In the genomic region with DNA sequence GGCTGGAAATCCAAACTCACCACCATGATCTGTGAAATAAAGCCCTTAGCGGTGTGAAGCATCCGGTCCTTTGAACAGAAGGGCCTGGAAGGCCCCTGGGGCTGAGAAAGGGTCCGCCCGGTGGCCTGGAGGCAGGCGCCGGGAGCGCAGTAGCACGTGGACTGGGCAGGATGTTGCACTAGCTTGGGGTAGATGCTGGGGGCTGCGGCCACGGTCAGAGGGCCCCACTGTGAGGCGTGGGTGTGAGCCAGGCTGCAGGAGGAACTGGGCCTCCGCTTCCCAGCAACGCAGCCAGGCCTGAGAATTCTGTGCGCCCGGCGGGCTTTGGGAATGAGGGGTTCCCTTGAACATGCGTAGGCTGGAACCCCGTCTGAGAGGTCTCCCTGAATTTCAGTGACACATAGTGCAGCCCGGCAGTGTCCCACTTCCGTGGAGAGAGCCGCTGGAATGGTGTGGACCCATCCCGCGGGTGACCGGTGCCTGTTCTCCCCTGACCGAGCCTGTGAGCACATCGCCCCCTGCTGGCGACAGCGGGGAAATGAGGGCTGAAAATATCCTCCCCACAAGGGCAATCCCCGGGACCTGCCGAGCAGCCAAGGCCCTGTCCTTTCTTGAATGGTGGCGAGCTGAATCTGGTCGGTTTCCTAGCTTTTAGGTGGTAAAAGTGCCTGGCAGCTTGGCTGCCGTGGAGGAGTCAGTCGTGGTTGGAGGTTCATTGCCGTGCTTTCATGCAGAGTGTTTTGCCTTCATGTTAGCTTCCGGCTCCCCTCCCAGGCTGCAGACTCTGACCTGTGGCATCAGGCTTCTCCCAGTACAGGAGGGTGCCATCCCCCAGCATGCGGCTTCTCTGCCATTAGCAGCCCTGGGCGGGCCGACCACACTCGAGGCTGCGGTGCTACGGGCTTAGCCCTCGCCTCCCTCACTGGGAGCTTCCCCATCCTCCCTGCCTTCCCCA, we compare ENCODE assay signal across 1 cellular context.
A peak's percentile ranks its signal among the peaks of the same experiment; 100 is the strongest.
TF ChIP-seq lines count a peak whose summit lies in the region.

No MANE protein-coding gene starts in this region.

TF ChIP-seq in K562, 482 proteins besides CTCF, POLR2A, EP300 and RAD21:
- TF ChIP-seq CTBP1 (IDR thresholded peaks at IDR 0.05; ENCODE audit: borderline replicate concordance): 0 out of 2 replicates have a peak, but pooled peaks have one; percentile 18
- TF ChIP-seq TBP (optimal IDR thresholded peaks at IDR 0.05; ENCODE audit: low read depth, low read length): peak; percentile 4
- no peak for TF ChIP-seq ETS2 (tag; IDR thresholded peaks at IDR 0.05; ENCODE audit: borderline replicate concordance, poor library complexity, severe bottlenecking)
- peak; percentile 78; the same call in 1 of the 2 replicates for TF ChIP-seq XRCC5 (IDR thresholded peaks at IDR 0.05; ENCODE audit: low read depth, low read length)
- 0 out of 2 replicates have a peak, but pooled peaks have one; percentile 23 for TF ChIP-seq KLF16 (IDR thresholded peaks at IDR 0.05)
- TF ChIP-seq YY1 (IDR thresholded peaks at IDR 0.05; ENCODE audit: borderline replicate concordance in 1 of 3, control insufficient read depth in 1 of 3, extremely low read depth in 1 of 3, insufficient read depth in 3 of 3, insufficient read length in 1 of 3, insufficient replicate concordance in 2 of 3, low read depth in 1 of 3, low read length in 2 of 3): peak in 2 of 3 experiments; percentile 18 to 27
- TF ChIP-seq, protein P1, sequence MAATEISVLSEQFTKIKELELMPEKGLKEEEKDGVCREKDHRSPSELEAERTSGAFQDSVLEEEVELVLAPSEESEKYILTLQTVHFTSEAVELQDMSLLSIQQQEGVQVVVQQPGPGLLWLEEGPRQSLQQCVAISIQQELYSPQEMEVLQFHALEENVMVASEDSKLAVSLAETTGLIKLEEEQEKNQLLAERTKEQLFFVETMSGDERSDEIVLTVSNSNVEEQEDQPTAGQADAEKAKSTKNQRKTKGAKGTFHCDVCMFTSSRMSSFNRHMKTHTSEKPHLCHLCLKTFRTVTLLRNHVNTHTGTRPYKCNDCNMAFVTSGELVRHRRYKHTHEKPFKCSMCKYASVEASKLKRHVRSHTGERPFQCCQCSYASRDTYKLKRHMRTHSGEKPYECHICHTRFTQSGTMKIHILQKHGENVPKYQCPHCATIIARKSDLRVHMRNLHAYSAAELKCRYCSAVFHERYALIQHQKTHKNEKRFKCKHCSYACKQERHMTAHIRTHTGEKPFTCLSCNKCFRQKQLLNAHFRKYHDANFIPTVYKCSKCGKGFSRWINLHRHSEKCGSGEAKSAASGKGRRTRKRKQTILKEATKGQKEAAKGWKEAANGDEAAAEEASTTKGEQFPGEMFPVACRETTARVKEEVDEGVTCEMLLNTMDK (IDR thresholded peaks at IDR 0.05; ENCODE audit: borderline replicate concordance, insufficient read depth, low read depth, low read length, poor library complexity, severe bottlenecking): peak; percentile 66
- no peak for TF ChIP-seq ZNF224 (CRISPR knock-in tag; IDR thresholded peaks at IDR 0.05)
- TF ChIP-seq STAG1 (CRISPR knock-in tag; IDR thresholded peaks at IDR 0.05; ENCODE audit: borderline replicate concordance): peak; percentile 62; the same call in 1 of the 2 replicates
- peak; percentile 87 for TF ChIP-seq ZNF764 (CRISPR knock-in tag; IDR thresholded peaks at IDR 0.05; ENCODE audit: low read depth)
- TF ChIP-seq RCOR1 (IDR thresholded peaks at IDR 0.05; ENCODE audit: borderline replicate concordance in 1 of 2, low read depth in 2 of 2, low read length in 2 of 2): peak in 1 of 2 experiments; percentile 41; a peak in 1 of 4 replicates
- 0 out of 2 replicates have a peak, but pooled peaks have one; percentile 43 for TF ChIP-seq RB1 (IDR thresholded peaks at IDR 0.05; ENCODE audit: low read depth)
- TF ChIP-seq ZNF561 (CRISPR knock-in tag; conservative IDR thresholded peaks at IDR 0.05): no peak
- peak; percentile 81 for TF ChIP-seq SMC3 (conservative IDR thresholded peaks at IDR 0.05; ENCODE audit: insufficient read depth, low read depth, low read length)
